22 cellular contexts compared by ENCODE assay signal in the genomic region with DNA sequence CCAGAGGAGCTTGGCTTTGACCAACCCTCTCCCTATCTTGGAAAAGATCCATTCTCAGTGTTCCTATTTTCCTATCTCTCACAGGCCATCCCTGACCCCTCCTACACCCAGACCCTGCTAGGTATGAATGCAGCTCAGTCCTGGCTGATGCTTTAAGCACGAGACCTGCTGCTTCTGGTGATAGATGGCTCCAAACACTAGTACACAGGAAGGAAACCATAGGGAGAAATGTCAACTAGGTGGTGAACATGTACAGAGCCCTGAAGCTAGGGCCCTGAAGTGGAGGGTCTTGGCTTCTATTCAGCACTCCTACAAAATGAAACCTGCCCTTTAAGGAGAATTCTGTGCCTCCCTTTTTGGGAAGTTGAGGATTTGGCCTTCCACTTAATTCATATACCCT.
"Had no signal": no experiment of that assay in that cellular context is flagged by ENCODE, and none has a peak within 500 bp of the region (broad histone marks: within the 10 kb centered on the region; RNA-seq: fewer than 3 reads in every experiment).

No MANE protein-coding gene starts in this region.

- H3K9me3 ChIP-seq: SK-N-SH had no signal

- ATAC-seq: HepG2, Panc1, PC-3 had no signal

- DNase-seq: IMR-90, Karpas-422, KG1, MM.1S, NCI-H1092 treated with DMSO at 0.1 percent for 48 hours, NCI-H1436, NCI-H187, NCI-H2029, NCI-H2081 treated with DMSO at 0.1 percent for 48 hours, NCI-H2171, NCI-H226, NCI-H446 treated with DMSO at 0.1 percent for 48 hours, NCI-H510A treated with DMSO at 0.1 percent for 48 hours, NCI-H526, NCI-H82, PC-3, SHP77, SK-N-SH, SW 1271 had no signal

- H3K9ac ChIP-seq: SK-N-SH had no signal

- H3K27ac ChIP-seq: RWPE1 had no signal
